12 cellular contexts compared by ENCODE assay signal in the genomic region with DNA sequence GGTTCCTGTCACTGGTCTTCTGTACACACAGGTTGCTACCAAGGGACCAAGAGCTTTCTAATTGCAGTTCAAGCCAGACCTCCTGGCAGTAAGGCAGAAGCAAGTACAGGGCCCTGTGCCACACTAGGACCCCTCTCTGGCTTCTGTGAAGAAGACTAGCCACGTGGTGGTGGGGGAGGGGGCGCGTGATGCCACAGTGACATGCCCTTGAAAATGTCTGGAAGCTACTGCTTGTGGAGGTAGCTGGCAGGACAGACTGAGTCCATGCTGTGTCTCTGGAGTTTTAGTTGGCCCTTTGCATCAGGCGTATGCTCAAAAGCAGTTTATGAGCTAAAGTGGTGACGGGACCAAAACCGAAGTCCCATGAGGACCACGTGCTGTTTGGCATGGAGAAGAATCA.
"Had no signal": no experiment of that assay in that cellular context is flagged by ENCODE, and none has a peak within 500 bp of the region (broad histone marks: within the 10 kb centered on the region; RNA-seq: fewer than 3 reads in every experiment).

No MANE protein-coding gene starts in this region.

- H3K27ac Mint-ChIP-seq: activated CD4-positive, alpha-beta memory T cell treated with anti-CD3 and anti-CD28 coated beads, Interleukin-2, amount 10 ng/mL, durations not matched to agents 7 days and 5 days; activated CD4-positive, alpha-beta T cell treated with anti-CD3 and anti-CD28 coated beads for 36 hours; activated naive CD8-positive, alpha-beta T cell treated with anti-CD3 and anti-CD28 coated beads for 36 hours; T-helper 2 cell treated with Interferon-gamma antibody and Interleukin-4, amounts not matched to agents 5 μg/mL and 100 μg/mL, for 36 hours had no signal

- H3K36me3 Mint-ChIP-seq: activated naive CD8-positive, alpha-beta T cell treated with anti-CD3 and anti-CD28 coated beads for 36 hours had no signal

- DNase-seq: activated CD4-positive, alpha-beta memory T cell treated with anti-CD3 and anti-CD28 coated beads, Interleukin-2, amount 10 ng/mL, durations not matched to agents 7 days and 5 days; activated CD4-positive, alpha-beta T cell treated with anti-CD3 and anti-CD28 coated beads for 36 hours; activated gamma-delta T cell treated with Interleukin-2 at 50 U/mL for 16 hours; activated naive CD8-positive, alpha-beta T cell treated with anti-CD3 and anti-CD28 coated beads for 36 hours; activated T-cell treated with anti-CD3 and anti-CD28 coated beads, Interleukin-2, amount 50 U/mL, for 48 hours; kidney; posterior cingulate gyrus; right lobe of liver; stimulated activated CD4-positive, alpha-beta T cell treated with anti-CD3 and anti-CD28 coated beads, Interleukin-2, amount 100 ng/mL, for 24 hours; stimulated activated naive CD4-positive, alpha-beta T cell; upper lobe of right lung had no signal

- H3K9me3 ChIP-seq: right lobe of liver, upper lobe of right lung had no signal

- H3K27me3 ChIP-seq: right lobe of liver, upper lobe of right lung had no signal

- ATAC-seq: activated CD4-positive, alpha-beta T cell treated with anti-CD3 and anti-CD28 coated beads for 36 hours had no signal

- H3K27me3 Mint-ChIP-seq: activated CD4-positive, alpha-beta memory T cell treated with anti-CD3 and anti-CD28 coated beads, Interleukin-2, amount 10 ng/mL, durations not matched to agents 7 days and 5 days; activated naive CD8-positive, alpha-beta T cell treated with anti-CD3 and anti-CD28 coated beads for 36 hours had no signal

- H3K4me3 Mint-ChIP-seq: activated CD4-positive, alpha-beta memory T cell treated with anti-CD3 and anti-CD28 coated beads, Interleukin-2, amount 10 ng/mL, durations not matched to agents 7 days and 5 days; activated CD4-positive, alpha-beta T cell treated with anti-CD3 and anti-CD28 coated beads for 36 hours; activated naive CD8-positive, alpha-beta T cell treated with anti-CD3 and anti-CD28 coated beads for 36 hours; T-helper 2 cell treated with Interferon-gamma antibody and Interleukin-4, amounts not matched to agents 5 μg/mL and 100 μg/mL, for 36 hours had no signal

- H3K36me3 ChIP-seq: right lobe of liver, upper lobe of right lung had no signal

- H3K9me3 Mint-ChIP-seq: activated CD4-positive, alpha-beta memory T cell treated with anti-CD3 and anti-CD28 coated beads, Interleukin-2, amount 10 ng/mL, durations not matched to agents 7 days and 5 days; activated naive CD8-positive, alpha-beta T cell treated with anti-CD3 and anti-CD28 coated beads for 36 hours; T-helper 2 cell treated with Interferon-gamma antibody and Interleukin-4, amounts not matched to agents 5 μg/mL and 100 μg/mL, for 36 hours had no signal

- H3K4me3 ChIP-seq: right lobe of liver had no signal

- H3K4me1 ChIP-seq: right lobe of liver, upper lobe of right lung had no signal
